1 cellular context compared by ENCODE assay signal in genomic region chr7:100478966-100479660, GRCh38.
A peak's percentile ranks its signal among the peaks of the same experiment; 100 is the strongest.
TF ChIP-seq lines count a peak whose summit lies in the region.

Gene TSC22D4, minus strand, starts transcription at chr7:100479214. Its CDS starts 1,176 bp downstream, at chr7:100478038.

TF ChIP-seq in HepG2, 621 proteins besides CTCF, POLR2A, EP300 and RAD21 (continued from another document and continues in another):
- TF ChIP-seq PRDM10 (CRISPR knock-in tag; IDR thresholded peaks at IDR 0.05; ENCODE audit: low read depth) (no peak), ATF4 (CRISPR knock-in tag; IDR thresholded peaks at IDR 0.05) (no peak), SOX13 (IDR thresholded peaks at IDR 0.05) (no peak), SOX13 (CRISPR knock-in tag; conservative IDR thresholded peaks at IDR 0.05 in 1 of 2, IDR thresholded peaks at IDR 0.05 in 1 of 2) (no peak), ZNF652 (CRISPR knock-in tag; IDR thresholded peaks at IDR 0.05; ENCODE audit: borderline replicate concordance, low read depth) (peak; percentile 97), ZNF891 (CRISPR knock-in tag; IDR thresholded peaks at IDR 0.05) (no peak), ZC3H4 (CRISPR knock-in tag; IDR thresholded peaks at IDR 0.05; ENCODE audit: borderline replicate concordance) (no peak), FOXC1 (CRISPR knock-in tag; IDR thresholded peaks at IDR 0.05; ENCODE audit: borderline replicate concordance) (peak; percentile 81), ATF7-NPFF (CRISPR knock-in tag; IDR thresholded peaks at IDR 0.05; ENCODE audit: low read depth) (0 out of 2 replicates have a peak, but pooled peaks have one; percentile 64), ZMYM2 (CRISPR knock-in tag; IDR thresholded peaks at IDR 0.05) (no peak), HMG20A (CRISPR knock-in tag; IDR thresholded peaks at IDR 0.05; ENCODE audit: borderline replicate concordance) (no peak), RFXANK (CRISPR knock-in tag; IDR thresholded peaks at IDR 0.05) (no peak), MAFG (CRISPR knock-in tag; IDR thresholded peaks at IDR 0.05) (no peak), POGZ (CRISPR knock-in tag; IDR thresholded peaks at IDR 0.05) (peak; percentile 36; the same call in 1 of the 2 replicates), TBP (CRISPR knock-in tag; IDR thresholded peaks at IDR 0.05) (no peak), HOXD1 (CRISPR knock-in tag; IDR thresholded peaks at IDR 0.05) (peak; percentile 40; the same call in 1 of the 2 replicates), KLF9 (CRISPR knock-in tag; IDR thresholded peaks at IDR 0.05; ENCODE audit: low read depth) (no peak), KLF13 (CRISPR knock-in tag; IDR thresholded peaks at IDR 0.05) (no peak), RXRA (CRISPR knock-in tag; IDR thresholded peaks at IDR 0.05) (peak; percentile 35; the same call in 1 of the 2 replicates), FOXP4 (CRISPR knock-in tag; IDR thresholded peaks at IDR 0.05) (peak; percentile 68), DZIP1 (CRISPR knock-in tag; IDR thresholded peaks at IDR 0.05) (peak; percentile 54; the same call in 1 of the 2 replicates), ZBTB8A (CRISPR knock-in tag; IDR thresholded peaks at IDR 0.05; ENCODE audit: borderline replicate concordance, low read depth) (no peak), RNF219 (CRISPR knock-in tag; IDR thresholded peaks at IDR 0.05) (no peak), MTA3 (CRISPR knock-in tag; IDR thresholded peaks at IDR 0.05) (no peak)
- TF ChIP-seq, protein P1, sequence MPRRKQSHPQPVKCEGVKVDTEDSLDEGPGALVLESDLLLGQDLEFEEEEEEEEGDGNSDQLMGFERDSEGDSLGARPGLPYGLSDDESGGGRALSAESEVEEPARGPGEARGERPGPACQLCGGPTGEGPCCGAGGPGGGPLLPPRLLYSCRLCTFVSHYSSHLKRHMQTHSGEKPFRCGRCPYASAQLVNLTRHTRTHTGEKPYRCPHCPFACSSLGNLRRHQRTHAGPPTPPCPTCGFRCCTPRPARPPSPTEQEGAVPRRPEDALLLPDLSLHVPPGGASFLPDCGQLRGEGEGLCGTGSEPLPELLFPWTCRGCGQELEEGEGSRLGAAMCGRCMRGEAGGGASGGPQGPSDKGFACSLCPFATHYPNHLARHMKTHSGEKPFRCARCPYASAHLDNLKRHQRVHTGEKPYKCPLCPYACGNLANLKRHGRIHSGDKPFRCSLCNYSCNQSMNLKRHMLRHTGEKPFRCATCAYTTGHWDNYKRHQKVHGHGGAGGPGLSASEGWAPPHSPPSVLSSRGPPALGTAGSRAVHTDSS (CRISPR knock-in tag; conservative IDR thresholded peaks at IDR 0.05): no peak
- TF ChIP-seq, protein P2, sequence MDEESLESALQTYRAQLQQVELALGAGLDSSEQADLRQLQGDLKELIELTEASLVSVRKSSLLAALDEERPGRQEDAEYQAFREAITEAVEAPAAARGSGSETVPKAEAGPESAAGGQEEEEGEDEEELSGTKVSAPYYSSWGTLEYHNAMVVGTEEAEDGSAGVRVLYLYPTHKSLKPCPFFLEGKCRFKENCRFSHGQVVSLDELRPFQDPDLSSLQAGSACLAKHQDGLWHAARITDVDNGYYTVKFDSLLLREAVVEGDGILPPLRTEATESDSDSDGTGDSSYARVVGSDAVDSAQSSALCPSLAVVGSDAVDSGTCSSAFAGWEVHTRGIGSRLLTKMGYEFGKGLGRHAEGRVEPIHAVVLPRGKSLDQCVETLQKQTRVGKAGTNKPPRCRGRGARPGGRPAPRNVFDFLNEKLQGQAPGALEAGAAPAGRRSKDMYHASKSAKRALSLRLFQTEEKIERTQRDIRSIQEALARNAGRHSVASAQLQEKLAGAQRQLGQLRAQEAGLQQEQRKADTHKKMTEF (CRISPR knock-in tag; IDR thresholded peaks at IDR 0.05): peak; percentile 24; the same call in 1 of the 2 replicates
- TF ChIP-seq, protein P3, sequence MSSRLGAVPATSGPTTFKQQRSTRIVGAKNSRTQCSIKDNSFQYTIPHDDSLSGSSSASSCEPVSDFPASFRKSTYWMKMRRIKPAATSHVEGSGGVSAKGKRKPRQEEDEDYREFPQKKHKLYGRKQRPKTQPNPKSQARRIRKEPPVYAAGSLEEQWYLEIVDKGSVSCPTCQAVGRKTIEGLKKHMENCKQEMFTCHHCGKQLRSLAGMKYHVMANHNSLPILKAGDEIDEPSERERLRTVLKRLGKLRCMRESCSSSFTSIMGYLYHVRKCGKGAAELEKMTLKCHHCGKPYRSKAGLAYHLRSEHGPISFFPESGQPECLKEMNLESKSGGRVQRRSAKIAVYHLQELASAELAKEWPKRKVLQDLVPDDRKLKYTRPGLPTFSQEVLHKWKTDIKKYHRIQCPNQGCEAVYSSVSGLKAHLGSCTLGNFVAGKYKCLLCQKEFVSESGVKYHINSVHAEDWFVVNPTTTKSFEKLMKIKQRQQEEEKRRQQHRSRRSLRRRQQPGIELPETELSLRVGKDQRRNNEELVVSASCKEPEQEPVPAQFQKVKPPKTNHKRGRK (CRISPR knock-in tag; IDR thresholded peaks at IDR 0.05): no peak
- TF ChIP-seq, protein P4, sequence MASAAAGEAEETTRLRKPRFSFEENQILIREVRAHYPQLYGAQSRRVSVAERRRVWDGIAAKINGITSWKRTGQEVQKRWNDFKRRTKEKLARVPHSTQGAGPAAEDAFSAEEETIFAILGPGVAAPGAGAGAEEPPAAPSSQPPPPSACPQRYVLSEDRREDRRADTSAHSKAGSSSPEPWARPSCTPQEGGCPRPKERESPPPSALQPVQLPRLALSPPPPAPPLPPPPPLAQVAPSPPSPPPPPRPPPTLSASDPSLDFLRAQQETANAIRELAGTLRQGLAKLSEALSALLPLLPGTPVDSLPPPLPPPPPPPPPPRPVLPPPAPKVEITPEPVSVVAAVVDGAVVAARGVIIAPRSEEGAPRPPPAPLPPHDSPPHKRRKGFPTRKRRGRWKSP (CRISPR knock-in tag; IDR thresholded peaks at IDR 0.05): no peak
- TF ChIP-seq, protein P5, sequence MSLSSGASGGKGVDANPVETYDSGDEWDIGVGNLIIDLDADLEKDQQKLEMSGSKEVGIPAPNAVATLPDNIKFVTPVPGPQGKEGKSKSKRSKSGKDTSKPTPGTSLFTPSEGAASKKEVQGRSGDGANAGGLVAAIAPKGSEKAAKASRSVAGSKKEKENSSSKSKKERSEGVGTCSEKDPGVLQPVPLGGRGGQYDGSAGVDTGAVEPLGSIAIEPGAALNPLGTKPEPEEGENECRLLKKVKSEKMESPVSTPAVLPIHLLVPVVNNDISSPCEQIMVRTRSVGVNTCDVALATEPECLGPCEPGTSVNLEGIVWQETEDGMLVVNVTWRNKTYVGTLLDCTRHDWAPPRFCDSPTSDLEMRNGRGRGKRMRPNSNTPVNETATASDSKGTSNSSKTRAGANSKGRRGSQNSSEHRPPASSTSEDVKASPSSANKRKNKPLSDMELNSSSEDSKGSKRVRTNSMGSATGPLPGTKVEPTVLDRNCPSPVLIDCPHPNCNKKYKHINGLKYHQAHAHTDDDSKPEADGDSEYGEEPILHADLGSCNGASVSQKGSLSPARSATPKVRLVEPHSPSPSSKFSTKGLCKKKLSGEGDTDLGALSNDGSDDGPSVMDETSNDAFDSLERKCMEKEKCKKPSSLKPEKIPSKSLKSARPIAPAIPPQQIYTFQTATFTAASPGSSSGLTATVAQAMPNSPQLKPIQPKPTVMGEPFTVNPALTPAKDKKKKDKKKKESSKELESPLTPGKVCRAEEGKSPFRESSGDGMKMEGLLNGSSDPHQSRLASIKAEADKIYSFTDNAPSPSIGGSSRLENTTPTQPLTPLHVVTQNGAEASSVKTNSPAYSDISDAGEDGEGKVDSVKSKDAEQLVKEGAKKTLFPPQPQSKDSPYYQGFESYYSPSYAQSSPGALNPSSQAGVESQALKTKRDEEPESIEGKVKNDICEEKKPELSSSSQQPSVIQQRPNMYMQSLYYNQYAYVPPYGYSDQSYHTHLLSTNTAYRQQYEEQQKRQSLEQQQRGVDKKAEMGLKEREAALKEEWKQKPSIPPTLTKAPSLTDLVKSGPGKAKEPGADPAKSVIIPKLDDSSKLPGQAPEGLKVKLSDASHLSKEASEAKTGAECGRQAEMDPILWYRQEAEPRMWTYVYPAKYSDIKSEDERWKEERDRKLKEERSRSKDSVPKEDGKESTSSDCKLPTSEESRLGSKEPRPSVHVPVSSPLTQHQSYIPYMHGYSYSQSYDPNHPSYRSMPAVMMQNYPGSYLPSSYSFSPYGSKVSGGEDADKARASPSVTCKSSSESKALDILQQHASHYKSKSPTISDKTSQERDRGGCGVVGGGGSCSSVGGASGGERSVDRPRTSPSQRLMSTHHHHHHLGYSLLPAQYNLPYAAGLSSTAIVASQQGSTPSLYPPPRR (CRISPR knock-in tag; IDR thresholded peaks at IDR 0.05; ENCODE audit: borderline replicate concordance): no peak
